In the genomic region with DNA sequence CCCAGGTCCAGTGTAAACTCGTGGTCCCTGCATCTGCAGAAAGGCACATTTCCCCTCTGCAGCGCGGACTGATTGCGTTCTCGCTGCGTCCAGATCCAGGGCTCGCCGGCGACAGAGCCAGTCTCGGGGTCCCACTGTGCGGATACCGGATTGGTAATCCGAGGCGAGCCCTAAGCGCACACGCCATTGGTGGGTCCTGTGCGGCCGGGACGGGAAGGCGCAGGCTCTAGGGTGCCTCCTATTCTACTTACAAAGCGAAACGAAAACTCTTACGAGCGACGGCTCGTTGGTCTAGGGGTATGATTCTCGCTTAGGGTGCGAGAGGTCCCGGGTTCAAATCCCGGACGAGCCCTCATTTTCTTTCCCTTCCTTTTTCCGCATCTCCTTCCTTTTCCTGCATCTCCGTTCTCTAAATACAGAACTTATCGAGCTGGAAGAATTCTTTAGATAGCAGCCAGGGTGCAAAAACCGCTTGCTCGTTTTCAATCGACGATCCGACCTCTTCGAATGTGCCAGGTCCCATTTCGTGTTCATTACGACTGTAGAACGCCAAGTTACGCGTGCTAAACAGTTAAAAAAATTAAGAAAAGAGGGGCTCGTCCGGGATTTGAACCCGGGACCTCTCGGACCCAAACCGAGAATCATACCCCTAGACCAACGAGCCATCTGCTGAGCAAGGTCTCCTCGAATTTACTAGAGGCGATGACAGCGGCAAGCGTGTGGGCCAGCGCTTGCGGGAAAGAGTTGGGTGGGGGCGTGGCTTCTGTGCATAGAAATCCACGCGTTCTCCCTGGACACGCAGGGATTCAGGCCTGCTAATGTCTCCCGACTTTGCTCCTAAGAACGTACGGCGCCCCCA, we compare ENCODE assay signal across 8 cellular contexts. TPM values are rescaled to one million over a fixed set of nuclear protein-coding genes. Genes with fewer than 3 reads are reported as not detected.
A peak's percentile ranks its signal among the peaks of the same experiment; 100 is the strongest.
DNase-seq lines count a peak whose midpoint lies in the region; ATAC-seq and TF ChIP-seq lines count a peak whose summit lies in the region.

No MANE protein-coding gene starts in this region.

- WGBS in liver = 2% methylated on average over 65 of the region's 65 CpGs

- H3K9me3 ChIP-seq in liver (ENCODE audit: control insufficient read depth in 4 of 4, low read length in 3 of 4) = no peaks in the 10 kb centered on the region

- H3K4me3 Mint-ChIP-seq in CD14-positive monocyte = peak overlapping the region; percentile 95 to 96

- H3K9me3 Mint-ChIP-seq in CD14-positive monocyte = peaks cover 0 to 4% (median 0%) of the 10 kb centered on the region in 7 donors

- peak overlapping the region; percentile 97 to 99 (median 99) for H3K27ac Mint-ChIP-seq in CD14-positive monocyte

- H3K27ac ChIP-seq in liver (ENCODE audit: low read depth in 1 of 2, low read length in 2 of 2) = peak overlapping the region; percentile 76 to 88

- no peaks in the 10 kb centered on the region for H3K36me3 Mint-ChIP-seq in CD14-positive monocyte

- TF ChIP-seq CTCF in CD14-positive monocyte (IDR thresholded peaks at IDR 0.05) (no peak), liver (IDR thresholded peaks at IDR 0.05; ENCODE audit: low read depth, low read length, missing input control) (no peak)

- peaks cover 33% of the 10 kb centered on the region for H3K4me1 Mint-ChIP-seq in CD14-positive monocyte

- H3K27me3 ChIP-seq in liver (ENCODE audit: control insufficient read depth in 4 of 4, insufficient read depth in 4 of 4, low read length in 3 of 4) = no peaks in the 10 kb centered on the region

- peaks cover 0 to 10% (median 3%) of the 10 kb centered on the region in 3 donors for H3K27me3 Mint-ChIP-seq in CD14-positive monocyte (ENCODE audit: low read depth in 3 of 3)

- peak overlapping the region; percentile 41 to 75 for H3K9ac ChIP-seq in liver (ENCODE audit: low read depth in 1 of 2, low read length in 2 of 2)

- peaks cover 0 to 21% (median 7%) of the 10 kb centered on the region in 4 donors for H3K4me1 ChIP-seq in liver (ENCODE audit: control insufficient read depth in 4 of 4, insufficient read depth in 4 of 4, low read length in 3 of 4)

- intact Hi-C loops in CD14-positive monocyte (cut with micrococcal nuclease) = loop anchor here (2.0 to 10.0 kb wide), 3 partner anchors 25 to 149 kb away; partner anchors contain the start of genes GVQW3 (in 1 of the 2) and THAP12 (in 1 of the 2)

- DNase-seq in CD14-positive monocyte (ENCODE audit: low spot score) = peak; percentile 76
- DNase-seq in NCI-H69 (lab: John Stamatoyannopoulos, UW) = peak; percentile 97
- peak; percentile 88 to 92 for DNase-seq in activated CD4-positive, alpha-beta T cell treated with anti-CD3 and anti-CD28 coated beads, Interleukin-2, amount 50 U/mL, for 4 hours
- peak; percentile 82 to 95 for DNase-seq in dermis microvascular lymphatic vessel endothelial cell (ENCODE audit: low read depth in 2 of 2)
- DNase-seq in stimulated activated CD4-positive, alpha-beta T cell treated with anti-CD3 and anti-CD28 coated beads, Interleukin-2, amount 100 ng/mL, for 48 hours = peak; percentile 95 to 98

- ATAC-seq in GM19351 (IDR thresholded peaks at IDR 0.05; ENCODE audit: unreplicated experiment) (peak; percentile 54), HG03469 (IDR thresholded peaks at IDR 0.05; ENCODE audit: unreplicated experiment) (peak; percentile 53)

- no peaks in the 10 kb centered on the region for H3K36me3 ChIP-seq in liver (ENCODE audit: control insufficient read depth in 4 of 4, insufficient read depth in 3 of 4, low read depth in 1 of 4, low read length in 3 of 4)

- peak in 1 of 2 donors; percentile 40 for TF ChIP-seq RAD21 in liver (IDR thresholded peaks at IDR 0.05)

- peak overlapping the region; percentile 68 to 86 (median 71) for H3K4me3 ChIP-seq in liver (ENCODE audit: low read depth in 1 of 3, low read length in 3 of 3)

TF ChIP-seq in liver, 16 proteins besides CTCF, POLR2A, EP300 and RAD21:
- TF ChIP-seq GABPA (IDR thresholded peaks at IDR 0.05 in 1 of 2, conservative IDR thresholded peaks at IDR 0.05 in 1 of 2) (no peak), ATF3 (IDR thresholded peaks at IDR 0.05) (peak; percentile 99), HNF4A (conservative IDR thresholded peaks at IDR 0.05) (peak; percentile 40 to 56), EGR1 (IDR thresholded peaks at IDR 0.05; ENCODE audit: low read depth in 2 of 2) (peak in 1 of 2 donors; percentile 57), REST (IDR thresholded peaks at IDR 0.05) (peak; percentile 19), SP1 (IDR thresholded peaks at IDR 0.05) (peak; percentile 49), NR2F2 (IDR thresholded peaks at IDR 0.05) (no peak), TAF1 (conservative IDR thresholded peaks at IDR 0.05) (no peak), RXRA (IDR thresholded peaks at IDR 0.05) (peak; percentile 36 to 61), HNF4G (IDR thresholded peaks at IDR 0.05) (peak; percentile 18), YY1 (IDR thresholded peaks at IDR 0.05) (peak; percentile 70), FOXA2 (IDR thresholded peaks at IDR 0.05) (peak; percentile 15), JUND (IDR thresholded peaks at IDR 0.05) (peak in 1 of 2 donors; percentile 36), FOXA1 (IDR thresholded peaks at IDR 0.05) (no peak)
- TF ChIP-seq, protein P1, sequence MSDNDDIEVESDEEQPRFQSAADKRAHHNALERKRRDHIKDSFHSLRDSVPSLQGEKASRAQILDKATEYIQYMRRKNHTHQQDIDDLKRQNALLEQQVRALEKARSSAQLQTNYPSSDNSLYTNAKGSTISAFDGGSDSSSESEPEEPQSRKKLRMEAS (IDR thresholded peaks at IDR 0.05) = no peak
- TF ChIP-seq, protein P2, sequence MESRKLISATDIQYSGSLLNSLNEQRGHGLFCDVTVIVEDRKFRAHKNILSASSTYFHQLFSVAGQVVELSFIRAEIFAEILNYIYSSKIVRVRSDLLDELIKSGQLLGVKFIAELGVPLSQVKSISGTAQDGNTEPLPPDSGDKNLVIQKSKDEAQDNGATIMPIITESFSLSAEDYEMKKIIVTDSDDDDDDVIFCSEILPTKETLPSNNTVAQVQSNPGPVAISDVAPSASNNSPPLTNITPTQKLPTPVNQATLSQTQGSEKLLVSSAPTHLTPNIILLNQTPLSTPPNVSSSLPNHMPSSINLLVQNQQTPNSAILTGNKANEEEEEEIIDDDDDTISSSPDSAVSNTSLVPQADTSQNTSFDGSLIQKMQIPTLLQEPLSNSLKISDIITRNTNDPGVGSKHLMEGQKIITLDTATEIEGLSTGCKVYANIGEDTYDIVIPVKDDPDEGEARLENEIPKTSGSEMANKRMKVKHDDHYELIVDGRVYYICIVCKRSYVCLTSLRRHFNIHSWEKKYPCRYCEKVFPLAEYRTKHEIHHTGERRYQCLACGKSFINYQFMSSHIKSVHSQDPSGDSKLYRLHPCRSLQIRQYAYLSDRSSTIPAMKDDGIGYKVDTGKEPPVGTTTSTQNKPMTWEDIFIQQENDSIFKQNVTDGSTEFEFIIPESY (IDR thresholded peaks at IDR 0.05) = no peak

RNA-seq across cellular contexts. Expression of gene WNT11, which starts 29.2 kb away (rescaled TPM):
- polyA plus RNA-seq in CD14-positive monocyte (under 1 TPM; 0.09 to 0.24 TPM), liver (1 to 10 TPM; 1.3 to 3.7 TPM)
- total RNA-seq in dermis microvascular lymphatic vessel endothelial cell (0.13 TPM in 1 of 2 replicates, not detected in the other), liver (1 to 10 TPM; 1.1 to 4.8 TPM)

Comparison
In these comparisons a context has a peak if more than half of its experiments do, and no peak if none do; other contexts are left out.
1. Peak in every context shown above with its lines: DNase-seq, ATAC-seq, H3K4me3 ChIP-seq and H3K27ac ChIP-seq.